11 cellular contexts compared by ENCODE assay signal in the genomic region with DNA sequence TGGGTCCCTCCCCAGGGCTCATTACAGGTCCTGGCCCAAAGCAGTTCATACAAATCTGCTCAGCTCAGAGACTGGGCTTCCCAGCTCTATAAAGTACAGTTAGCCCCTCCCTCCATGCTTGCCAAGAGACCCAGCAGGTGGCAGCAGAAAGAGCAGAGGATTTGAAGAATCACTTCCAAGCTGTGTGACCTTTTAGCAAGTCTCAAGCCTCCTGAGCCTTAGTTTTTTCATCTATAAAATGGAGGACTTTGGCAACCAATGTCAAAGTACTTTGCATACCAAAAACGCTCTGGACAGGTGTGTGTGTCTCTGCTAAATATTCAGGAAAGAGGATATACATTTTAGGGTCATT. TPM values are rescaled to one million over a fixed set of nuclear protein-coding genes. Genes with fewer than 3 reads are reported as not detected.
DNase-seq lines count a peak whose midpoint lies in the region; ATAC-seq and TF ChIP-seq lines count a peak whose summit lies in the region.
"Had no signal": no experiment of that assay in that cellular context is flagged by ENCODE, and none has a peak within 500 bp of the region (broad histone marks: within the 10 kb centered on the region; RNA-seq: fewer than 3 reads in every experiment).

No MANE protein-coding gene starts in this region.

- H3K9me3 Mint-ChIP-seq in activated T-helper 1 cell treated with anti-CD3 and anti-CD28 coated beads, Interleukin-12 subunit alpha, Interleukin-12 subunit beta, Interleukin-2, Interleukin-4 antibody, amounts not matched to agents 30 ng/mL and 10 ng/mL and 1 ng/mL, durations not matched to agents 14 hours and 24 hours and 36 hours = no peaks in the 10 kb centered on the region
- H3K9me3 Mint-ChIP-seq: activated naive CD4-positive, alpha-beta T cell treated with anti-CD3 and anti-CD28 coated beads, Interleukin-2, amount 50 U/mL, for 24 hours had no signal

- H2AFZ ChIP-seq in PC-3 (ENCODE audit: low read length) = no peak overlapping the region
- H2AFZ ChIP-seq: parathyroid adenoma had no signal

- H3K4me1 ChIP-seq in PC-3 (ENCODE audit: insufficient read depth, low read length) (no peaks in the 10 kb centered on the region), upper lobe of right lung (no peaks in the 10 kb centered on the region)
- H3K4me1 ChIP-seq: parathyroid adenoma had no signal

- H3K27me3 ChIP-seq in PC-3 (ENCODE audit: low read length) (no peaks in the 10 kb centered on the region), upper lobe of right lung (no peaks in the 10 kb centered on the region)
- H3K27me3 ChIP-seq: heart left ventricle had no signal

- no peak overlapping the region for H3K27ac Mint-ChIP-seq in activated T-helper 1 cell treated with anti-CD3 and anti-CD28 coated beads, Interleukin-12 subunit alpha, Interleukin-12 subunit beta, Interleukin-2, Interleukin-4 antibody, amounts not matched to agents 30 ng/mL and 10 ng/mL and 1 ng/mL, durations not matched to agents 14 hours and 24 hours and 36 hours
- H3K27ac Mint-ChIP-seq: activated naive CD4-positive, alpha-beta T cell treated with anti-CD3 and anti-CD28 coated beads, Interleukin-2, amount 50 U/mL, for 24 hours had no signal

- H3K27ac ChIP-seq in PC-3 (ENCODE audit: low read length) = no peak overlapping the region
- H3K27ac ChIP-seq in upper lobe of right lung = no peak overlapping the region
- H3K27ac ChIP-seq: parathyroid adenoma had no signal

- no TSS peak for BruUV-seq in PC-3 (replicated peaks; lab: Mats Ljungman, UMichigan)

- POLR2A ChIA-PET in PC-3 (lab: Charles Lee; ENCODE audit: unreplicated experiment) = no interaction called here

- DNase-seq in AML-193 (lab: John Stamatoyannopoulos, UW) = peak; percentile 40 to 48
- DNase-seq in GM10266 (ENCODE audit: extremely low spot score) = peak; percentile 49
- peak; percentile 56 for DNase-seq in PC-3
- DNase-seq in fibroblast of peridontal ligament (ENCODE audit: extremely low read depth) = peak; percentile 28
- DNase-seq in OCI-M2 (lab: John Stamatoyannopoulos, UW; ENCODE audit: unreplicated experiment) = no peak
- DNase-seq in activated T-helper 1 cell treated with anti-CD3 and anti-CD28 coated beads, Interleukin-12 subunit alpha, Interleukin-12 subunit beta, Interleukin-2, Interleukin-4 antibody, amounts not matched to agents 30 ng/mL and 10 ng/mL and 1 ng/mL, durations not matched to agents 14 hours and 24 hours and 36 hours (ENCODE audit: low spot score) = no peak
- DNase-seq in upper lobe of right lung = no peak
- DNase-seq in hepatic stellate cell (ENCODE audit: low spot score) = no peak
- DNase-seq: heart left ventricle had no signal

- H3K36me3 Mint-ChIP-seq in activated T-helper 1 cell treated with anti-CD3 and anti-CD28 coated beads, Interleukin-12 subunit alpha, Interleukin-12 subunit beta, Interleukin-2, Interleukin-4 antibody, amounts not matched to agents 30 ng/mL and 10 ng/mL and 1 ng/mL, durations not matched to agents 14 hours and 24 hours and 36 hours (ENCODE audit: low read depth) = peaks cover 8% of the 10 kb centered on the region

- no peak overlapping the region for H3K4me2 ChIP-seq in PC-3 (ENCODE audit: low read length)

- no peaks in the 10 kb centered on the region for H3F3A ChIP-seq in PC-3 (ENCODE audit: low read length, unreplicated experiment)

- H4K20me1 ChIP-seq in PC-3 (ENCODE audit: low read length) = no peaks in the 10 kb centered on the region

- H3K9me3 ChIP-seq in PC-3 (ENCODE audit: low read length) (no peaks in the 10 kb centered on the region), upper lobe of right lung (no peaks in the 10 kb centered on the region)
- H3K9me3 ChIP-seq: heart left ventricle had no signal

- H3K4me3 Mint-ChIP-seq in activated T-helper 1 cell treated with anti-CD3 and anti-CD28 coated beads, Interleukin-12 subunit alpha, Interleukin-12 subunit beta, Interleukin-2, Interleukin-4 antibody, amounts not matched to agents 30 ng/mL and 10 ng/mL and 1 ng/mL, durations not matched to agents 14 hours and 24 hours and 36 hours = no peak overlapping the region
- H3K4me3 Mint-ChIP-seq: activated naive CD4-positive, alpha-beta T cell treated with anti-CD3 and anti-CD28 coated beads, Interleukin-2, amount 50 U/mL, for 24 hours had no signal

- no peaks in the 10 kb centered on the region for H3K9me2 ChIP-seq in PC-3 (replicated peaks; ENCODE audit: low read length)

- H3K79me2 ChIP-seq in PC-3 (ENCODE audit: low read length) = no peaks in the 10 kb centered on the region
- H3K79me2 ChIP-seq: parathyroid adenoma had no signal

- H3K4me3 ChIP-seq in PC-3 (ENCODE audit: low read length) (no peak overlapping the region), upper lobe of right lung (no peak overlapping the region)
- H3K4me3 ChIP-seq: heart left ventricle had no signal

- no peaks in the 10 kb centered on the region for H3K27me3 Mint-ChIP-seq in activated T-helper 1 cell treated with anti-CD3 and anti-CD28 coated beads, Interleukin-12 subunit alpha, Interleukin-12 subunit beta, Interleukin-2, Interleukin-4 antibody, amounts not matched to agents 30 ng/mL and 10 ng/mL and 1 ng/mL, durations not matched to agents 14 hours and 24 hours and 36 hours (ENCODE audit: insufficient read depth)
- H3K27me3 Mint-ChIP-seq: activated naive CD4-positive, alpha-beta T cell treated with anti-CD3 and anti-CD28 coated beads, Interleukin-2, amount 50 U/mL, for 24 hours had no signal

- H3K36me3 ChIP-seq in PC-3 (ENCODE audit: low read depth, low read length) (0 out of 2 replicates have a peak, but pooled peaks cover 2% of the 10 kb centered on the region), upper lobe of right lung (no peaks in the 10 kb centered on the region)

- peaks cover 8% of the 10 kb centered on the region for H3K4me1 Mint-ChIP-seq in activated T-helper 1 cell treated with anti-CD3 and anti-CD28 coated beads, Interleukin-12 subunit alpha, Interleukin-12 subunit beta, Interleukin-2, Interleukin-4 antibody, amounts not matched to agents 30 ng/mL and 10 ng/mL and 1 ng/mL, durations not matched to agents 14 hours and 24 hours and 36 hours (ENCODE audit: low read depth)
- H3K4me1 Mint-ChIP-seq: activated naive CD4-positive, alpha-beta T cell treated with anti-CD3 and anti-CD28 coated beads, Interleukin-2, amount 50 U/mL, for 24 hours had no signal

- CTCF ChIA-PET in PC-3 (lab: Charles Lee) = interaction anchor here (0.8 to 1.2 kb wide), 3 partner anchors 52 to 258 kb away, joined by 6 to 9 read pairs (median 7); no protein-coding TSS in a partner anchor

- intact Hi-C loops in PC-3 (cut with micrococcal nuclease) (loop anchor here (2.0 kb wide), 1 partner anchor 258 kb away; no protein-coding TSS in a partner anchor), upper lobe of right lung (cut with DNase I) (no loop called here)
- intact Hi-C loops in activated T-helper 1 cell treated with anti-CD3 and anti-CD28 coated beads, Interleukin-12 subunit alpha, Interleukin-12 subunit beta, Interleukin-2, Interleukin-4 antibody, amounts not matched to agents 30 ng/mL and 10 ng/mL and 1 ng/mL, durations not matched to agents 14 hours and 24 hours and 36 hours (cut with micrococcal nuclease) = loop anchor here (1.0 kb wide), 1 partner anchor 258 kb away; no protein-coding TSS in a partner anchor

- TF ChIP-seq CTCF in GM10266 (IDR thresholded peaks at IDR 0.05; ENCODE audit: control insufficient read depth, insufficient read depth, low read depth, missing control alignments) = peak; percentile 35
- peak; percentile 68 for TF ChIP-seq CTCF in PC-3 (conservative IDR thresholded peaks at IDR 0.05; ENCODE audit: low read depth, low read length)
- no peak for TF ChIP-seq CTCF in upper lobe of right lung (IDR thresholded peaks at IDR 0.05)

- ATAC-seq in PC-3 (peak; percentile 70), upper lobe of right lung (no peak)

- H3K9ac ChIP-seq in PC-3 (ENCODE audit: low read length) = no peak overlapping the region
- H3K9ac ChIP-seq: parathyroid adenoma had no signal

RNA-seq across cellular contexts. Expression of a gene that starts 26.6 kb away (rescaled TPM):
- total RNA-seq in PC-3 (2014; rRNA removed) = 24.5 and 34.0 TPM in 2 replicates
- 34.6 and 37.6 TPM in 2 replicates for total RNA-seq in activated T-helper 1 cell treated with anti-CD3 and anti-CD28 coated beads, Interleukin-12 subunit alpha, Interleukin-12 subunit beta, Interleukin-2, Interleukin-4 antibody, amounts not matched to agents 30 ng/mL and 10 ng/mL and 1 ng/mL, durations not matched to agents 14 hours and 24 hours and 36 hours
- 11.7 TPM for total RNA-seq in upper lobe of right lung

Comparison
In these comparisons a context has a peak if more than half of its experiments do, and no peak if none do; other contexts are left out.
1. DNase-seq: peak in AML-193 (2 of 2), GM10266 (single experiment), PC-3 (single experiment) and fibroblast of peridontal ligament (single experiment); none in OCI-M2 (single experiment), activated T-helper 1 cell treated with anti-CD3 and anti-CD28 coated beads, Interleukin-12 subunit alpha, Interleukin-12 subunit beta, Interleukin-2, Interleukin-4 antibody, amounts not matched to agents 30 ng/mL and 10 ng/mL and 1 ng/mL, durations not matched to agents 14 hours and 24 hours and 36 hours (single experiment), upper lobe of right lung (single experiment) and hepatic stellate cell (single experiment).